17 cellular contexts compared by ENCODE assay signal in the genomic region with DNA sequence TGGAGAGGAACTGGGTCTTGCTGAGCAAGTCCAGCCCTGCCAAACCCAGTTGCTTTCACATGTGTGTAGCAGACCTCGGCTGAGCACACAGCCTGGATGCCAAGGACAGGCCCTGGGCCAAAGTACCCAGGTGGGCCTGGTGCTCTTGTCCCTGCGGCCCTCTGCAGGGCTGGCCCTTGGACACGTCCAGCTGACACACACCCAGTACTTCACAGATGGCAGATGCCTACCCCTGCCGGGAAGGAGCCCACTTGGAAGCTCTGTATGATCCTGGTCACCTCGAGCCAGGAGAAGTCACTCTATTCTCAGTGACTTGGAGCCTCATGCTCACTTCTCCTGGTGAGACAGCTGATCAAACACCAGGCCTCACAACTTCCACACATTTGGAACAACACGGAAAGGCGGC.
A peak's percentile ranks its signal among the peaks of the same experiment; 100 is the strongest.
DNase-seq lines count a peak whose midpoint lies in the region; ATAC-seq and TF ChIP-seq lines count a peak whose summit lies in the region.
"Had no signal": no experiment of that assay in that cellular context is flagged by ENCODE, and none has a peak within 500 bp of the region (broad histone marks: within the 10 kb centered on the region; RNA-seq: fewer than 3 reads in every experiment).

No MANE protein-coding gene starts in this region.

- H3K79me2 ChIP-seq in trophoblast cell (ENCODE audit: control insufficient read depth, insufficient read depth, low read length, poor library complexity) = no peaks in the 10 kb centered on the region

- H2AK5ac ChIP-seq in trophoblast cell (ENCODE audit: low read length) = no peak overlapping the region

- H3K27me3 ChIP-seq in trophoblast cell (ENCODE audit: insufficient read depth, low read length) = no peaks in the 10 kb centered on the region

- H3K27me3 Mint-ChIP-seq in type B pancreatic cell = peaks cover 13% of the 10 kb centered on the region

- no peak for TF ChIP-seq CTCF in omental fat pad (IDR thresholded peaks at IDR 0.05)
- no peak for TF ChIP-seq CTCF in type B pancreatic cell (conservative IDR thresholded peaks at IDR 0.05)

- no peaks in the 10 kb centered on the region for H3K79me1 ChIP-seq in trophoblast cell (ENCODE audit: low read length)

- no peak overlapping the region for H3K18ac ChIP-seq in trophoblast cell (ENCODE audit: low read length)

- H3K36me3 Mint-ChIP-seq in type B pancreatic cell = no peaks in the 10 kb centered on the region
- H3K36me3 Mint-ChIP-seq: activated naive CD4-positive, alpha-beta T cell treated with anti-CD3 and anti-CD28 coated beads, Interleukin-2, amount 10 ng/mL, durations not matched to agents 7 days and 5 days had no signal

- no peaks in the 10 kb centered on the region for H3K9me3 Mint-ChIP-seq in type B pancreatic cell
- H3K9me3 Mint-ChIP-seq: activated naive CD4-positive, alpha-beta T cell treated with anti-CD3 and anti-CD28 coated beads, Interleukin-2, amount 10 ng/mL, durations not matched to agents 7 days and 5 days; activated T-cell treated with anti-CD3 and anti-CD28 coated beads, Interleukin-2, amount 50 U/mL, for 72 hours; CD4-positive, alpha-beta T cell had no signal

- H3K4me2 ChIP-seq in trophoblast cell (ENCODE audit: low read length) = no peak overlapping the region

- peak; percentile 17 for DNase-seq in Ammon's horn (ENCODE audit: low spot score)
- peak; percentile 95 to 97 for DNase-seq in NCI-H446 (lab: John Stamatoyannopoulos, UW)
- peak in 2 of 61 donors; percentile 22 to 40 for DNase-seq in caudate nucleus (lab: John Stamatoyannopoulos, UW)
- no peak for DNase-seq in omental fat pad (ENCODE audit: low spot score)
- DNase-seq in type B pancreatic cell (ENCODE audit: extremely low spot score, unreplicated experiment) = no peak
- no peak for DNase-seq in trophoblast cell
- DNase-seq: activated naive CD4-positive, alpha-beta T cell treated with anti-CD3 and anti-CD28 coated beads, Interleukin-2, amount 10 ng/mL, durations not matched to agents 7 days and 5 days; activated T-cell treated with anti-CD3 and anti-CD28 coated beads, Interleukin-2, amount 50 U/mL, for 72 hours; CD4-positive, alpha-beta T cell; GOT3; MV-4-11; NCI-H510A; SIG-M5 had no signal

- no peak overlapping the region for H3K23ac ChIP-seq in trophoblast cell (ENCODE audit: low read length)

- H3K36me3 ChIP-seq in trophoblast cell (ENCODE audit: control insufficient read depth in 1 of 2, insufficient read depth in 2 of 2, low read length in 2 of 2) = no peaks in the 10 kb centered on the region

- no peak overlapping the region for H3K4me3 ChIP-seq in trophoblast cell (ENCODE audit: low read depth, low read length)
- H3K4me3 ChIP-seq: GM12878, K562 had no signal

- no peak overlapping the region for H2BK120ac ChIP-seq in trophoblast cell (ENCODE audit: insufficient read depth, low read length, poor library complexity)

- H2AFZ ChIP-seq in trophoblast cell (ENCODE audit: insufficient read depth, low read length, poor library complexity) = no peak overlapping the region

- H2BK12ac ChIP-seq in trophoblast cell (ENCODE audit: low read length) = no peak overlapping the region

- no peak overlapping the region for H3K4me3 Mint-ChIP-seq in type B pancreatic cell
- H3K4me3 Mint-ChIP-seq: activated naive CD4-positive, alpha-beta T cell treated with anti-CD3 and anti-CD28 coated beads, Interleukin-2, amount 10 ng/mL, durations not matched to agents 7 days and 5 days; activated T-cell treated with anti-CD3 and anti-CD28 coated beads, Interleukin-2, amount 50 U/mL, for 72 hours; CD4-positive, alpha-beta T cell had no signal

- no CpG with 5 or more reads among the region's 7 CpGs for WGBS in trophoblast cell (ENCODE audit: extremely low coverage, insufficient coverage, insufficient read length)

- no peaks in the 10 kb centered on the region for H3K4me1 ChIP-seq in trophoblast cell (ENCODE audit: control insufficient read depth in 1 of 2, insufficient read depth in 2 of 2, low read length in 2 of 2)

- H3K27ac ChIP-seq in caudate nucleus (ENCODE audit: low read depth, low read length) (peak overlapping the region; percentile 33), trophoblast cell (ENCODE audit: low read depth, low read length) (no peak overlapping the region)

- H3K9ac ChIP-seq in trophoblast cell (ENCODE audit: low read length) = no peak overlapping the region

- H3K14ac ChIP-seq in trophoblast cell (ENCODE audit: low read length) = no peak overlapping the region

- H4K12ac ChIP-seq in trophoblast cell (ENCODE audit: low read depth, low read length) = no peak overlapping the region

- no peak overlapping the region for H3K27ac Mint-ChIP-seq in type B pancreatic cell
- H3K27ac Mint-ChIP-seq: activated naive CD4-positive, alpha-beta T cell treated with anti-CD3 and anti-CD28 coated beads, Interleukin-2, amount 10 ng/mL, durations not matched to agents 7 days and 5 days; activated T-cell treated with anti-CD3 and anti-CD28 coated beads, Interleukin-2, amount 50 U/mL, for 72 hours; CD4-positive, alpha-beta T cell had no signal

- peaks cover 21% of the 10 kb centered on the region for H3K4me1 Mint-ChIP-seq in type B pancreatic cell (ENCODE audit: unreplicated experiment)
- H3K4me1 Mint-ChIP-seq: activated naive CD4-positive, alpha-beta T cell treated with anti-CD3 and anti-CD28 coated beads, Interleukin-2, amount 10 ng/mL, durations not matched to agents 7 days and 5 days had no signal

- ATAC-seq in omental fat pad (ENCODE audit: low FRiP score) = peak; percentile 31
- no peak for ATAC-seq in HG02610 (IDR thresholded peaks at IDR 0.05; ENCODE audit: unreplicated experiment)
- ATAC-seq in GM21723 (IDR thresholded peaks at IDR 0.05; ENCODE audit: unreplicated experiment) = no peak
- ATAC-seq: activated T-cell treated with anti-CD3 and anti-CD28 coated beads, Interleukin-2, amount 50 U/mL, for 72 hours; K562 had no signal

- no peak overlapping the region for H4K8ac ChIP-seq in trophoblast cell (ENCODE audit: low read depth, low read length)

- H4K91ac ChIP-seq in trophoblast cell (ENCODE audit: low read depth, low read length) = no peak overlapping the region

- H3K9me3 ChIP-seq in trophoblast cell (ENCODE audit: insufficient read depth, low read depth, low read length) = no peaks in the 10 kb centered on the region

- H2BK5ac ChIP-seq in trophoblast cell (ENCODE audit: low read depth, low read length, poor library complexity) = no peak overlapping the region

- no peak overlapping the region for H3K4ac ChIP-seq in trophoblast cell (ENCODE audit: low read depth, low read length)

Comparison
In these comparisons a context has a peak if more than half of its experiments do, and no peak if none do; other contexts are left out.
1. DNase-seq: peak in Ammon's horn (single experiment) and NCI-H446 (2 of 2); none in omental fat pad (single experiment), type B pancreatic cell (single experiment) and trophoblast cell (0 of 2).